In the genomic region with DNA sequence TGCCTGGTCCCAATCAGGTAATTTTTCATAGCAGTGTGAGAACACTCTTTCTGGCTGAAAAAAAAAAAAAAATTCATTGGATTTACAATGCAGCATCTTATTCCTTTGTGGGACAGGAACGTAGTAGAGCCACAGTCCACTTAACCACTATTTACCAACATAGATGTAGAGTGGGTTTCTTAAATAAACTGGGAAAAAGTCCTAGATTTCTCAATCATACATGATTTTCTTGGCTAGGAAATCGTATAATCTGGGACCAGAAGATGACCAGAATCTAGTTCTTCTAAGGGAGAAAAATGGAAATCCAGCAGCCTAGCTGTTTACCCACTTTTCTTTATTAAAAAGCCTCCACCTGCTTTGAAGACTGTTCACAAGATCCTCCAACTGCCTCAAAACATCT, we compare ENCODE assay signal across 1 cellular context.
TF ChIP-seq lines count a peak whose summit lies in the region.

No MANE protein-coding gene starts in this region.

TF ChIP-seq in endothelial cell of umbilical vein, 7 proteins besides CTCF, POLR2A, EP300 and RAD21 (continued from another document):
- TF ChIP-seq GATA2 (IDR thresholded peaks at IDR 0.05; ENCODE audit: insufficient read depth, insufficient read length, low read depth, low read length) = no peak
- TF ChIP-seq, protein P1, sequence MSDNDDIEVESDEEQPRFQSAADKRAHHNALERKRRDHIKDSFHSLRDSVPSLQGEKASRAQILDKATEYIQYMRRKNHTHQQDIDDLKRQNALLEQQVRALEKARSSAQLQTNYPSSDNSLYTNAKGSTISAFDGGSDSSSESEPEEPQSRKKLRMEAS (IDR thresholded peaks at IDR 0.05; ENCODE audit: insufficient read depth, insufficient read length) = no peak
TF ChIP-seq in endothelial cell of umbilical vein: peak in this region for 0.
